In the genomic region with DNA sequence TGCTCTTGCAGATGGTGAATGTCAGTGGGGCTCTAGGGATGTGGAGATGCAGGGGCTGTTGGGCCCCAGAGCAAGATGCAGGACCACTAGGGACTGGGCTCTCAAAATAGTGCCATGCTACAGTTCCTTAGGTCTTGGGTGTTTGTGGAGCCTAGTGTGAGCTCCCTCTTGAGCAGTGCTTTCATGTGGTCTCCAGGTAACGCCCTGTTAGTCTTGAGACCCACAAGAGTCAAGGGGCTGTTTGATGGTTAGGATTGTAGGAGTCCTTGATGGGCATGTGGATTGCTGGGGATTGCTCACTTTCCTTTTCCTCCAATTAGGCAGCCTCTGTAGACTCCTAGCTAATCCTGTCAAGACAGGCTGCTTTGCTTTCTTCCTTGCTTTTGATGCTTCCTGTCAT, we compare ENCODE assay signal across 19 cellular contexts.
"Had no signal": no experiment of that assay in that cellular context is flagged by ENCODE, and none has a peak within 500 bp of the region (broad histone marks: within the 10 kb centered on the region; RNA-seq: fewer than 3 reads in every experiment).

No MANE protein-coding gene starts in this region.

- H3K27ac ChIP-seq: colonic mucosa, foreskin keratinocyte, pancreas, thoracic aorta, upper lobe of left lung had no signal

- H3K36me3 Mint-ChIP-seq: natural killer cell had no signal

- H3K27me3 ChIP-seq: colonic mucosa, foreskin keratinocyte, pancreas, upper lobe of left lung had no signal

- H3K27ac Mint-ChIP-seq: natural killer cell, WTC11 had no signal

- ATAC-seq: foreskin keratinocyte, left cardiac atrium, natural killer cell, sciatic nerve, WTC11 had no signal

- H3K36me3 ChIP-seq: colonic mucosa had no signal

- H3K9me3 Mint-ChIP-seq: natural killer cell, WTC11 had no signal

- H3K9me3 ChIP-seq: colonic mucosa, pancreas, thoracic aorta, upper lobe of left lung had no signal

- H3K27me3 Mint-ChIP-seq: activated T-cell treated with anti-CD3 and anti-CD28 coated beads, Interleukin-2, amount 50 U/mL, for 24 hours; brain had no signal

- DNase-seq: activated CD4-positive, alpha-beta T cell treated with anti-CD3 and anti-CD28 coated beads, Interleukin-2, amount 50 U/mL, for 1 hour; activated T-cell treated with anti-CD3 and anti-CD28 coated beads, Interleukin-2, amount 50 U/mL, for 24 hours; anterior cingulate cortex; caudate nucleus; colonic mucosa; foreskin keratinocyte; glutamatergic neuron; hippocampal formation; left cardiac atrium; mesenchymal stem cell; natural killer cell; pancreas; stimulated activated CD4-positive, alpha-beta T cell treated with anti-CD3 and anti-CD28 coated beads, Interleukin-4, amount 100 ng/mL, for 1 hour had no signal

- H3K4me2 ChIP-seq: smooth muscle cell had no signal

- H3K4me1 ChIP-seq: colonic mucosa, foreskin keratinocyte, pancreas had no signal

- H3K4me3 ChIP-seq: colonic mucosa, pancreas, smooth muscle cell, thoracic aorta, upper lobe of left lung had no signal

- H3K4me3 Mint-ChIP-seq: activated T-cell treated with anti-CD3 and anti-CD28 coated beads, Interleukin-2, amount 50 U/mL, for 24 hours; brain; natural killer cell; WTC11 had no signal
